Comparison of ENCODE assay signal across 22 cellular contexts in genomic region chr10:4359003-4359402, GRCh38.
DNase-seq lines count a peak whose midpoint lies in the region; TF ChIP-seq lines count a peak whose summit lies in the region.
"Had no signal": no experiment of that assay in that cellular context is flagged by ENCODE, and none has a peak within 500 bp of the region (broad histone marks: within the 10 kb centered on the region; RNA-seq: fewer than 3 reads in every experiment).

No MANE protein-coding gene starts in this region.

- DNase-seq in Daoy (ENCODE audit: low read depth), result peak; percentile 48
- peak; percentile 12 for DNase-seq in MG63
- DNase-seq in choroid plexus epithelial cell (ENCODE audit: low read depth), result peak; percentile 90
- peak; percentile 2 for DNase-seq in kidney glomerular epithelial cell (lab: John Stamatoyannopoulos, UW)
- no peak for DNase-seq in activated naive CD4-positive, alpha-beta T cell treated with anti-CD3 and anti-CD28 coated beads for 36 hours
- no peak for DNase-seq in GOT3 (lab: John Stamatoyannopoulos, UW)
- no peak for DNase-seq in NCI-H2107 (lab: John Stamatoyannopoulos, UW)
- DNase-seq in activated gamma-delta T cell treated with Interleukin-2 at 50 U/mL for 16 hours, result no peak
- DNase-seq: activated CD4-positive, alpha-beta T cell treated with anti-CD3 and anti-CD28 coated beads, Interleukin-2, amount 50 U/mL, for 4 hours; activated naive CD8-positive, alpha-beta T cell treated with anti-CD3 and anti-CD28 coated beads, Interleukin-2, amount 50 U/mL, for 24 hours; activated T-cell treated with anti-CD3 and anti-CD28 coated beads, Interleukin-2, amount 50 U/mL, for 24 hours; AML-193; COR-L47; GDM1; GM23248; left colon; mucosa of descending colon; NCI-H82; nucleus accumbens; RPMI8226; small intestine; SW 1271 had no signal

- H3K27me3 Mint-ChIP-seq in activated naive CD4-positive, alpha-beta T cell treated with anti-CD3 and anti-CD28 coated beads for 36 hours (ENCODE audit: low read depth), result peaks cover 10% of the 10 kb centered on the region

- H3K36me3 ChIP-seq in MG63, result no peaks in the 10 kb centered on the region

- CTCF ChIA-PET in activated naive CD4-positive, alpha-beta T cell treated with anti-CD3 and anti-CD28 coated beads for 36 hours (lab: Charles Lee), result no interaction called here

- H3K36me3 Mint-ChIP-seq in activated naive CD4-positive, alpha-beta T cell treated with anti-CD3 and anti-CD28 coated beads for 36 hours (ENCODE audit: low read depth), result no peaks in the 10 kb centered on the region

- H3K4me1 Mint-ChIP-seq in activated naive CD4-positive, alpha-beta T cell treated with anti-CD3 and anti-CD28 coated beads for 36 hours (ENCODE audit: low read depth), result no peaks in the 10 kb centered on the region

- no peaks in the 10 kb centered on the region for H3K27me3 ChIP-seq in MG63

- H3K4me3 ChIP-seq in MG63, result no peak overlapping the region
- H3K4me3 ChIP-seq in choroid plexus epithelial cell (ENCODE audit: low read depth, low read length), result no peak overlapping the region
- H3K4me3 ChIP-seq: GM23248, mucosa of descending colon had no signal

- no peak for TF ChIP-seq CTCF in choroid plexus epithelial cell (conservative IDR thresholded peaks at IDR 0.05; ENCODE audit: low read depth, low read length)

- intact Hi-C loops in activated naive CD4-positive, alpha-beta T cell treated with anti-CD3 and anti-CD28 coated beads for 36 hours (cut with micrococcal nuclease), result no loop called here

- H3K4me3 Mint-ChIP-seq in activated naive CD4-positive, alpha-beta T cell treated with anti-CD3 and anti-CD28 coated beads for 36 hours, result no peak overlapping the region
- H3K4me3 Mint-ChIP-seq: activated naive CD8-positive, alpha-beta T cell treated with anti-CD3 and anti-CD28 coated beads, Interleukin-2, amount 50 U/mL, for 24 hours; activated T-cell treated with anti-CD3 and anti-CD28 coated beads, Interleukin-2, amount 50 U/mL, for 24 hours had no signal

- no peaks in the 10 kb centered on the region for H3K9me3 ChIP-seq in MG63
- H3K9me3 ChIP-seq: mucosa of descending colon had no signal

- H3K27ac Mint-ChIP-seq in activated naive CD4-positive, alpha-beta T cell treated with anti-CD3 and anti-CD28 coated beads for 36 hours, result no peak overlapping the region
- H3K27ac Mint-ChIP-seq: activated naive CD8-positive, alpha-beta T cell treated with anti-CD3 and anti-CD28 coated beads, Interleukin-2, amount 50 U/mL, for 24 hours; activated T-cell treated with anti-CD3 and anti-CD28 coated beads, Interleukin-2, amount 50 U/mL, for 24 hours had no signal

- H3K9me3 Mint-ChIP-seq in activated naive CD4-positive, alpha-beta T cell treated with anti-CD3 and anti-CD28 coated beads for 36 hours, result no peaks in the 10 kb centered on the region
- H3K9me3 Mint-ChIP-seq: activated naive CD8-positive, alpha-beta T cell treated with anti-CD3 and anti-CD28 coated beads, Interleukin-2, amount 50 U/mL, for 24 hours; activated T-cell treated with anti-CD3 and anti-CD28 coated beads, Interleukin-2, amount 50 U/mL, for 24 hours had no signal

Comparison
In these comparisons a context has a peak if more than half of its experiments do, and no peak if none do; other contexts are left out.
1. DNase-seq: peak in Daoy (single experiment), MG63 (single experiment), choroid plexus epithelial cell (single experiment) and kidney glomerular epithelial cell (single experiment); none in activated naive CD4-positive, alpha-beta T cell treated with anti-CD3 and anti-CD28 coated beads for 36 hours (single experiment), GOT3 (single experiment), NCI-H2107 (single experiment) and activated gamma-delta T cell treated with Interleukin-2 at 50 U/mL for 16 hours (single experiment).